In genomic region chr12:1830401-1830845, GRCh38 we compare ENCODE assay signal across 20 cellular contexts. TPM values are rescaled to one million over a fixed set of nuclear protein-coding genes. Genes with fewer than 3 reads are reported as not detected.
DNase-seq lines count a peak whose midpoint lies in the region; ATAC-seq, FAIRE-seq and TF ChIP-seq lines count a peak whose summit lies in the region.
"Had no signal": no experiment of that assay in that cellular context is flagged by ENCODE, and none has a peak within 500 bp of the region (broad histone marks: within the 10 kb centered on the region; RNA-seq: fewer than 3 reads in every experiment).

No MANE protein-coding gene starts in this region.

- no peak for ATAC-seq in GM21825 (IDR thresholded peaks at IDR 0.05; ENCODE audit: unreplicated experiment)
- no peak for ATAC-seq in HG03097 (IDR thresholded peaks at IDR 0.05; ENCODE audit: low FRiP score, unreplicated experiment)
- ATAC-seq in HG03045 (IDR thresholded peaks at IDR 0.05; ENCODE audit: unreplicated experiment), result no peak

- no peaks in the 10 kb centered on the region for H3K36me3 Mint-ChIP-seq in activated naive CD4-positive, alpha-beta T cell treated with anti-CD3 and anti-CD28 coated beads for 36 hours (ENCODE audit: low read depth)
- H3K36me3 Mint-ChIP-seq in type B pancreatic cell, result no peaks in the 10 kb centered on the region

- no peak overlapping the region for H3K9ac ChIP-seq in kidney (ENCODE audit: low read length in 2 of 2)
- H3K9ac ChIP-seq: GM23248 had no signal

- CTCF ChIA-PET in activated naive CD4-positive, alpha-beta T cell treated with anti-CD3 and anti-CD28 coated beads for 36 hours (lab: Charles Lee), result interaction anchor here (0.7 kb wide), 1 partner anchor 110 kb away, joined by 3 read pairs; no protein-coding TSS in a partner anchor

- peaks cover 20% of the 10 kb centered on the region for H3K27me3 Mint-ChIP-seq in activated naive CD4-positive, alpha-beta T cell treated with anti-CD3 and anti-CD28 coated beads for 36 hours (ENCODE audit: low read depth)
- H3K27me3 Mint-ChIP-seq in type B pancreatic cell, result peaks cover 68% of the 10 kb centered on the region

- H3K4me3 Mint-ChIP-seq in activated naive CD4-positive, alpha-beta T cell treated with anti-CD3 and anti-CD28 coated beads for 36 hours, result no peak overlapping the region
- no peak overlapping the region for H3K4me3 Mint-ChIP-seq in type B pancreatic cell
- H3K4me3 Mint-ChIP-seq: T-helper 1 cell treated with Interleukin-12 subunit alpha and Interleukin-12 subunit beta and Interleukin-4 antibody, amounts not matched to agents 30 μg/mL and 1 μg/mL, for 36 hours had no signal

- H3K4me1 ChIP-seq in kidney (ENCODE audit: control insufficient read depth in 1 of 2, insufficient read depth in 1 of 2, low read depth in 1 of 2, low read length in 2 of 2), result peaks cover 0 to 3% of the 10 kb centered on the region in 2 donors
- H3K4me1 ChIP-seq: A549 had no signal

- H3K27ac Mint-ChIP-seq in activated naive CD4-positive, alpha-beta T cell treated with anti-CD3 and anti-CD28 coated beads for 36 hours, result no peak overlapping the region
- peak overlapping the region; percentile 46 for H3K27ac Mint-ChIP-seq in type B pancreatic cell
- H3K27ac Mint-ChIP-seq: T-helper 1 cell treated with Interleukin-12 subunit alpha and Interleukin-12 subunit beta and Interleukin-4 antibody, amounts not matched to agents 30 μg/mL and 1 μg/mL, for 36 hours had no signal

- intact Hi-C loops in activated naive CD4-positive, alpha-beta T cell treated with anti-CD3 and anti-CD28 coated beads for 36 hours (cut with micrococcal nuclease), result no loop called here
- intact Hi-C loops in kidney (cut with DNase I), result no loop called here

- no peak for FAIRE-seq in kidney (lab: Jason Lieb, UNC)
- FAIRE-seq: A549 had no signal

- no peak overlapping the region for H3K4me3 ChIP-seq in kidney (ENCODE audit: low read length in 2 of 2)
- H3K4me3 ChIP-seq: A549, GM23248 had no signal

- TF ChIP-seq CTCF in kidney (IDR thresholded peaks at IDR 0.05; ENCODE audit: borderline replicate concordance, extremely low read depth, insufficient read depth) (no peak), type B pancreatic cell (conservative IDR thresholded peaks at IDR 0.05) (no peak)

- peak; percentile 3 for DNase-seq in activated naive CD4-positive, alpha-beta T cell treated with anti-CD3 and anti-CD28 coated beads, Interleukin-2, amount 50 U/mL, for 16 hours
- no peak for DNase-seq in activated naive CD4-positive, alpha-beta T cell treated with anti-CD3 and anti-CD28 coated beads for 36 hours
- DNase-seq in NCI-H146 (lab: John Stamatoyannopoulos, UW), result peak; percentile 79
- DNase-seq in kidney, result peak; percentile 20
- no peak for DNase-seq in type B pancreatic cell (ENCODE audit: extremely low spot score, unreplicated experiment)
- DNase-seq: C1 segment of cervical spinal cord, NCI-H1436 treated with DMSO at 0.1 percent for 48 hours, NCI-H2081 treated with DMSO at 0.1 percent for 48 hours, NCI-H774, SIG-M5 had no signal

- H3K9me3 ChIP-seq in kidney (ENCODE audit: control insufficient read depth in 1 of 2, low read length in 2 of 2), result no peaks in the 10 kb centered on the region
- H3K9me3 ChIP-seq: A549 had no signal

- H3K9me3 Mint-ChIP-seq in activated naive CD4-positive, alpha-beta T cell treated with anti-CD3 and anti-CD28 coated beads for 36 hours, result no peaks in the 10 kb centered on the region
- no peaks in the 10 kb centered on the region for H3K9me3 Mint-ChIP-seq in type B pancreatic cell
- H3K9me3 Mint-ChIP-seq: T-helper 1 cell treated with Interleukin-12 subunit alpha and Interleukin-12 subunit beta and Interleukin-4 antibody, amounts not matched to agents 30 μg/mL and 1 μg/mL, for 36 hours had no signal

- no peaks in the 10 kb centered on the region for H3K4me1 Mint-ChIP-seq in activated naive CD4-positive, alpha-beta T cell treated with anti-CD3 and anti-CD28 coated beads for 36 hours (ENCODE audit: low read depth)
- H3K4me1 Mint-ChIP-seq in type B pancreatic cell (ENCODE audit: unreplicated experiment), result peaks cover 4% of the 10 kb centered on the region

- no peaks in the 10 kb centered on the region for H3K36me3 ChIP-seq in kidney (ENCODE audit: control insufficient read depth in 1 of 2, insufficient read depth in 2 of 2, low read length in 2 of 2)

- H3K27ac ChIP-seq in kidney (ENCODE audit: low read depth in 2 of 2, low read length in 2 of 2), result no peak overlapping the region
- H3K27ac ChIP-seq: A549, GM23248 had no signal

RNA-seq across cellular contexts. Expression of gene LRTM2, which starts 10.1 kb away (rescaled TPM):
- total RNA-seq in activated naive CD4-positive, alpha-beta T cell treated with anti-CD3 and anti-CD28 coated beads for 36 hours, result not detected
- not detected for total RNA-seq in kidney
- not detected for polyA plus RNA-seq in kidney (ENCODE audit: insufficient read depth, low read depth, low replicate concordance)
- total RNA-seq in type B pancreatic cell (ENCODE audit: low replicate concordance), result 0.12 and 0.95 TPM in 2 replicates
- total RNA-seq: G401, GM23248, HT1080, IMR-90, MCF 10A had no signal
- polyA plus RNA-seq: A549, GM23248, IMR-90 had no signal

Comparison
In these comparisons a context has a peak if more than half of its experiments do, and no peak if none do; other contexts are left out.
1. DNase-seq: peak in activated naive CD4-positive, alpha-beta T cell treated with anti-CD3 and anti-CD28 coated beads, Interleukin-2, amount 50 U/mL, for 16 hours (single experiment), NCI-H146 (single experiment) and kidney (single experiment); none in activated naive CD4-positive, alpha-beta T cell treated with anti-CD3 and anti-CD28 coated beads for 36 hours (single experiment) and type B pancreatic cell (single experiment).